ENCODE assay signal across 11 cellular contexts in genomic region chr19:43638214-43638990, GRCh38. TPM values are rescaled to one million over a fixed set of nuclear protein-coding genes. Genes with fewer than 3 reads are reported as not detected.
A peak's percentile ranks its signal among the peaks of the same experiment; 100 is the strongest.
DNase-seq lines count a peak whose midpoint lies in the region; ATAC-seq and TF ChIP-seq lines count a peak whose summit lies in the region.
"Had no signal": no experiment of that assay in that cellular context is flagged by ENCODE, and none has a peak within 500 bp of the region (broad histone marks: within the 10 kb centered on the region; RNA-seq: fewer than 3 reads in every experiment).

No MANE protein-coding gene starts in this region.

- H3K27ac Mint-ChIP-seq in T-helper 1 cell treated with Interleukin-12 subunit alpha and Interleukin-12 subunit beta and Interleukin-4 antibody, amounts not matched to agents 30 μg/mL and 1 μg/mL, for 36 hours, result no peak overlapping the region

- H3K79me2 ChIP-seq in trophoblast cell (ENCODE audit: control insufficient read depth, insufficient read depth, low read length, poor library complexity), result no peaks in the 10 kb centered on the region

- no peaks in the 10 kb centered on the region for H3K36me3 ChIP-seq in SK-N-MC (ENCODE audit: insufficient read depth, low read length)
- H3K36me3 ChIP-seq in psoas muscle (ENCODE audit: insufficient read depth in 1 of 2, low read depth in 1 of 2), result no peaks in the 10 kb centered on the region
- no peaks in the 10 kb centered on the region for H3K36me3 ChIP-seq in trophoblast cell (ENCODE audit: control insufficient read depth in 1 of 2, insufficient read depth in 2 of 2, low read length in 2 of 2)
- no peaks in the 10 kb centered on the region for H3K36me3 ChIP-seq in MG63
- H3K36me3 ChIP-seq: heart right ventricle, ovary had no signal

- H3K79me1 ChIP-seq in trophoblast cell (ENCODE audit: low read length), result peaks cover 6% of the 10 kb centered on the region

- ATAC-seq in psoas muscle, result no peak
- ATAC-seq: heart right ventricle had no signal

- 70 to 72% (median 71%) methylated on average over 13 of the region's 13 CpGs for WGBS in psoas muscle, 3 donors
- no CpG with 5 or more reads among the region's 13 CpGs for WGBS in trophoblast cell (ENCODE audit: extremely low coverage, insufficient coverage, insufficient read length)

- H3K27ac ChIP-seq in SK-N-MC (no peak overlapping the region), psoas muscle (no peak overlapping the region), trophoblast cell (ENCODE audit: low read depth, low read length) (no peak overlapping the region)
- H3K27ac ChIP-seq: heart right ventricle had no signal

- intact Hi-C loops in psoas muscle (cut with DNase I), result no loop called here

- no peak overlapping the region for H3K4me2 ChIP-seq in trophoblast cell (ENCODE audit: low read length)

- peak overlapping the region; percentile 81 for H3K4me3 ChIP-seq in SK-N-MC
- peak overlapping the region; percentile 56 for H3K4me3 ChIP-seq in epithelial cell of proximal tubule (ENCODE audit: low read depth, low read length)
- peak overlapping the region; percentile 59 for H3K4me3 ChIP-seq in psoas muscle
- H3K4me3 ChIP-seq in trophoblast cell (ENCODE audit: low read depth, low read length), result no peak overlapping the region
- H3K4me3 ChIP-seq in MG63, result no peak overlapping the region

- DNase-seq in T-helper 1 cell (no peak), SK-N-MC (ENCODE audit: low read depth, low spot score) (no peak), epithelial cell of proximal tubule (ENCODE audit: low read depth) (no peak), psoas muscle (no peak), HuH-7 (ENCODE audit: low spot score) (no peak), trophoblast cell (no peak), MG63 (no peak)
- DNase-seq: heart right ventricle, KBM-7, ovary had no signal

- H3K4me1 ChIP-seq in psoas muscle (no peaks in the 10 kb centered on the region), trophoblast cell (ENCODE audit: control insufficient read depth in 1 of 2, insufficient read depth in 2 of 2, low read length in 2 of 2) (peaks cover 13 to 21% of the 10 kb centered on the region in 2 experiments)

- no peak overlapping the region for H4K8ac ChIP-seq in trophoblast cell (ENCODE audit: low read depth, low read length)

- H3K9me3 Mint-ChIP-seq in T-helper 1 cell treated with Interleukin-12 subunit alpha and Interleukin-12 subunit beta and Interleukin-4 antibody, amounts not matched to agents 30 μg/mL and 1 μg/mL, for 36 hours, result no peaks in the 10 kb centered on the region

- H3K9ac ChIP-seq in SK-N-MC (ENCODE audit: insufficient read length) (peak overlapping the region; percentile 70), trophoblast cell (ENCODE audit: low read length) (no peak overlapping the region)

- H4K91ac ChIP-seq in trophoblast cell (ENCODE audit: low read depth, low read length), result no peak overlapping the region

- peaks cover 47% of the 10 kb centered on the region for H3K27me3 Mint-ChIP-seq in T-helper 1 cell treated with Interleukin-12 subunit alpha and Interleukin-12 subunit beta and Interleukin-4 antibody, amounts not matched to agents 30 μg/mL and 1 μg/mL, for 36 hours (ENCODE audit: low read depth)

- no peak overlapping the region for H3K23ac ChIP-seq in trophoblast cell (ENCODE audit: low read length)

- H3K36me3 Mint-ChIP-seq in T-helper 1 cell treated with Interleukin-12 subunit alpha and Interleukin-12 subunit beta and Interleukin-4 antibody, amounts not matched to agents 30 μg/mL and 1 μg/mL, for 36 hours (ENCODE audit: low read depth), result peaks cover 4% of the 10 kb centered on the region

- H3K18ac ChIP-seq in trophoblast cell (ENCODE audit: low read length), result no peak overlapping the region

- no peak overlapping the region for H3K4ac ChIP-seq in trophoblast cell (ENCODE audit: low read depth, low read length)

- H3K14ac ChIP-seq in trophoblast cell (ENCODE audit: low read length), result no peak overlapping the region

- H3K4me3 Mint-ChIP-seq in T-helper 1 cell treated with Interleukin-12 subunit alpha and Interleukin-12 subunit beta and Interleukin-4 antibody, amounts not matched to agents 30 μg/mL and 1 μg/mL, for 36 hours, result peak overlapping the region; percentile 89

- H4K12ac ChIP-seq in trophoblast cell (ENCODE audit: low read depth, low read length), result no peak overlapping the region

- H2AK5ac ChIP-seq in trophoblast cell (ENCODE audit: low read length), result no peak overlapping the region

- no peak overlapping the region for H2AFZ ChIP-seq in trophoblast cell (ENCODE audit: insufficient read depth, low read length, poor library complexity)

- H2BK12ac ChIP-seq in trophoblast cell (ENCODE audit: low read length), result no peak overlapping the region

- TF ChIP-seq CTCF in epithelial cell of proximal tubule (conservative IDR thresholded peaks at IDR 0.05; ENCODE audit: low read depth, low read length) (no peak), psoas muscle (IDR thresholded peaks at IDR 0.05) (no peak)

- peaks cover 0 to 10% (median 5%) of the 10 kb centered on the region in 3 donors for H3K27me3 ChIP-seq in psoas muscle (ENCODE audit: insufficient read depth in 3 of 3, low read length in 2 of 3)
- H3K27me3 ChIP-seq in trophoblast cell (ENCODE audit: insufficient read depth, low read length), result peaks cover 21% of the 10 kb centered on the region
- peaks cover 30% of the 10 kb centered on the region for H3K27me3 ChIP-seq in MG63
- H3K27me3 ChIP-seq: ovary had no signal

- no peak overlapping the region for H2BK5ac ChIP-seq in trophoblast cell (ENCODE audit: low read depth, low read length, poor library complexity)

- H3K4me1 Mint-ChIP-seq in T-helper 1 cell treated with Interleukin-12 subunit alpha and Interleukin-12 subunit beta and Interleukin-4 antibody, amounts not matched to agents 30 μg/mL and 1 μg/mL, for 36 hours (ENCODE audit: low read depth), result peaks cover 10% of the 10 kb centered on the region

- H3K9me3 ChIP-seq in SK-N-MC (ENCODE audit: low read depth, low read length) (no peaks in the 10 kb centered on the region), psoas muscle (no peaks in the 10 kb centered on the region), trophoblast cell (ENCODE audit: insufficient read depth, low read depth, low read length) (peaks cover 5% of the 10 kb centered on the region), MG63 (no peaks in the 10 kb centered on the region)
- H3K9me3 ChIP-seq: heart right ventricle, ovary had no signal

- no peak overlapping the region for H2BK120ac ChIP-seq in trophoblast cell (ENCODE audit: insufficient read depth, low read length, poor library complexity)

RNA-seq across cellular contexts. Expression of gene CADM4, which starts 1.2 kb away (rescaled TPM):
- 7.7 and 16.4 TPM in 2 replicates for total RNA-seq in epithelial cell of proximal tubule
- 10 to 100 TPM in 1 of 4 donors, 1 to 10 TPM in 3; 4.4 to 10.6 (median 5.0) TPM for total RNA-seq in psoas muscle
- polyA plus RNA-seq in psoas muscle, result 1 to 10 TPM; 1.8 to 4.7 (median 3.1) TPM
- polyA plus RNA-seq in trophoblast cell (2013), result 5.5 and 5.8 TPM in 2 replicates
- 0.22 and 3.0 TPM in 2 replicates for total RNA-seq in MG63 (2014; rRNA removed; shearing (Covaris generic); ENCODE audit: low replicate concordance)

RNA-seq across cellular contexts. Expression of gene ZNF428, which starts 19.0 kb away (rescaled TPM):
- total RNA-seq in epithelial cell of proximal tubule, result 36.7 and 60.7 TPM in 2 replicates
- total RNA-seq in psoas muscle, result 10 to 100 TPM; 17.2 to 39.0 (median 28.0) TPM
- 10 to 100 TPM; 12.4 to 33.5 (median 27.5) TPM for polyA plus RNA-seq in psoas muscle
- polyA plus RNA-seq in trophoblast cell (2013), result 14.9 and 15.3 TPM in 2 replicates
- total RNA-seq in MG63 (2014; rRNA removed; shearing (Covaris generic); ENCODE audit: low replicate concordance), result 45.8 and 101 TPM in 2 replicates

RNA-seq across cellular contexts. Expression of gene SRRM5, which starts 26.5 kb away (rescaled TPM):
- total RNA-seq in epithelial cell of proximal tubule (0.12 TPM in 1 of 2 replicates, not detected in the other), psoas muscle (under 1 TPM in 3 of 4 donors, not detected in 1; 0.12 to 0.34 (median 0.19) TPM)
- 1 to 10 TPM in 1 of 3 donors, under 1 TPM in 2; 0.10 to 1.1 (median 0.52) TPM for polyA plus RNA-seq in psoas muscle
- polyA plus RNA-seq in trophoblast cell (2013), result 0.27 and 0.29 TPM in 2 replicates
- total RNA-seq in MG63 (2014; rRNA removed; shearing (Covaris generic); ENCODE audit: low replicate concordance), result not detected in 2 replicates

RNA-seq across cellular contexts. Expression of gene PLAUR, which starts 31.6 kb away (rescaled TPM):
- total RNA-seq in epithelial cell of proximal tubule (150 and 335 TPM in 2 replicates), psoas muscle (1 to 10 TPM; 1.8 to 6.1 (median 3.9) TPM)
- 1 to 10 TPM; 1.0 to 9.7 (median 2.5) TPM for polyA plus RNA-seq in psoas muscle
- 15.2 and 15.6 TPM in 2 replicates for polyA plus RNA-seq in trophoblast cell (2013)
- total RNA-seq in MG63 (2014; rRNA removed; shearing (Covaris generic); ENCODE audit: low replicate concordance), result 14.7 and 43.2 TPM in 2 replicates

RNA-seq across cellular contexts. Expression of gene ZNF576, which starts 42.0 kb away (rescaled TPM):
- total RNA-seq in epithelial cell of proximal tubule (6.9 and 10.9 TPM in 2 replicates), psoas muscle (10 to 100 TPM; 10.3 to 16.2 (median 15.9) TPM)
- polyA plus RNA-seq in psoas muscle, result 10 to 100 TPM; 14.6 to 22.7 (median 22.4) TPM
- polyA plus RNA-seq in trophoblast cell (2013), result 11.1 and 12.1 TPM in 2 replicates
- total RNA-seq in MG63 (2014; rRNA removed; shearing (Covaris generic); ENCODE audit: low replicate concordance), result 15.9 and 26.1 TPM in 2 replicates

Comparison
In these comparisons a context has a peak if more than half of its experiments do, and no peak if none do; other contexts are left out.
1. H3K4me3 ChIP-seq: peak in SK-N-MC (single experiment), epithelial cell of proximal tubule (single experiment) and psoas muscle (single experiment); none in trophoblast cell (single experiment) and MG63 (single experiment).